Comparison of ENCODE assay signal across 17 cellular contexts in genomic region chr17:35099929-35100328, GRCh38. TPM values are rescaled to one million over a fixed set of nuclear protein-coding genes. Genes with fewer than 3 reads are reported as not detected.
DNase-seq lines count a peak whose midpoint lies in the region; ATAC-seq and TF ChIP-seq lines count a peak whose summit lies in the region.
"Had no signal": no experiment of that assay in that cellular context is flagged by ENCODE, and none has a peak within 500 bp of the region (broad histone marks: within the 10 kb centered on the region; RNA-seq: fewer than 3 reads in every experiment).

No MANE protein-coding gene starts in this region.

- peaks cover 56% of the 10 kb centered on the region for H3K36me3 ChIP-seq in endodermal cell (ENCODE audit: control insufficient read depth, insufficient read depth, low read length)
- H3K36me3 ChIP-seq in gastrocnemius medialis = peaks cover 0 to 32% of the 10 kb centered on the region in 2 donors

- TF ChIP-seq CTCF in endodermal cell (conservative IDR thresholded peaks at IDR 0.05) = no peak
- no peak for TF ChIP-seq CTCF in gastrocnemius medialis (IDR thresholded peaks at IDR 0.05 in 4 of 5, conservative IDR thresholded peaks at IDR 0.05 in 1 of 5)

- H3K36me3 Mint-ChIP-seq in endodermal cell (ENCODE audit: low read depth) = peaks cover 46% of the 10 kb centered on the region

- WGBS in endodermal cell (ENCODE audit: insufficient coverage in 1 of 2, insufficient read length in 1 of 2), 2 experiments = 93 to 95% methylated on average over 3 of the region's 3 CpGs

- peak overlapping the region; percentile 40 for H3K27ac Mint-ChIP-seq in endodermal cell

- in situ Hi-C loops in gastrocnemius medialis (cut with MboI; ENCODE audit: low sequenced_read_pairs in 4 of 4) = loop anchor here in 3 of 4 donors (10.0 to 25.0 kb wide), 5 partner anchors 95 to 563 kb away; partner anchors contain the start of gene LIG3 (in 1 of the 3)

- H3K27me3 ChIP-seq in endodermal cell (ENCODE audit: control insufficient read depth, insufficient read depth, low read length, poor library complexity, severe bottlenecking) (no peaks in the 10 kb centered on the region), gastrocnemius medialis (no peaks in the 10 kb centered on the region)
- H3K27me3 ChIP-seq: SJSA1 had no signal

- H3K9me3 ChIP-seq in endodermal cell (ENCODE audit: control insufficient read depth, low read length) = no peaks in the 10 kb centered on the region
- no peaks in the 10 kb centered on the region for H3K9me3 ChIP-seq in gastrocnemius medialis
- H3K9me3 ChIP-seq: SJSA1 had no signal

- H3K9me3 Mint-ChIP-seq in endodermal cell = no peaks in the 10 kb centered on the region
- H3K9me3 Mint-ChIP-seq: CD4-positive, CD25-positive, alpha-beta regulatory T cell had no signal

- H3K27ac ChIP-seq in endodermal cell (ENCODE audit: low read depth, low read length) = no peak overlapping the region
- H3K27ac ChIP-seq in gastrocnemius medialis = no peak overlapping the region
- H3K27ac ChIP-seq: SJSA1 had no signal

- TF ChIP-seq POLR2A in gastrocnemius medialis (IDR thresholded peaks at IDR 0.05) = no peak

- intact Hi-C loops in gastrocnemius medialis (cut with DNase I; ENCODE audit: low total_unique reads) = no loop called here

- DNase-seq in COR-L47 (lab: John Stamatoyannopoulos, UW) = peak; percentile 50
- peak in 2 of 3 experiments; percentile 66 to 91 for DNase-seq in NCI-H1417 (lab: John Stamatoyannopoulos, UW)
- peak; percentile 46 for DNase-seq in NCI-H2227 treated with DMSO at 0.1 percent for 48 hours (lab: John Stamatoyannopoulos, UW)
- DNase-seq in endodermal cell = no peak
- no peak for DNase-seq in DMS53 treated with DMSO at 0.1 percent for 48 hours (lab: John Stamatoyannopoulos, UW; ENCODE audit: unreplicated experiment)
- DNase-seq in gastrocnemius medialis = no peak
- DNase-seq: CD4-positive, CD25-positive, alpha-beta regulatory T cell; NCI-H1436 treated with DMSO at 0.1 percent for 48 hours; NCI-H2029 treated with DMSO at 0.1 percent for 48 hours; T-helper 1 cell had no signal

- H3K4me1 ChIP-seq in endodermal cell (ENCODE audit: control insufficient read depth, insufficient read depth, low read length) (no peaks in the 10 kb centered on the region), gastrocnemius medialis (no peaks in the 10 kb centered on the region)
- H3K4me1 ChIP-seq: SJSA1 had no signal

- H3K4me3 ChIP-seq in endodermal cell (ENCODE audit: low read length) = no peak overlapping the region
- no peak overlapping the region for H3K4me3 ChIP-seq in gastrocnemius medialis
- H3K4me3 ChIP-seq: SJSA1 had no signal

- H3K27me3 Mint-ChIP-seq in endodermal cell (ENCODE audit: insufficient read depth) = no peaks in the 10 kb centered on the region
- H3K27me3 Mint-ChIP-seq: CD4-positive, CD25-positive, alpha-beta regulatory T cell had no signal

- no peak overlapping the region for H3K9ac ChIP-seq in endodermal cell (ENCODE audit: extremely low read depth, low read length, poor library complexity, severe bottlenecking)

- ATAC-seq in HG02884 (IDR thresholded peaks at IDR 0.05; ENCODE audit: unreplicated experiment) (no peak), gastrocnemius medialis (no peak)
- ATAC-seq: Right ventricle myocardium inferior had no signal

- no peak overlapping the region for H3K4me3 Mint-ChIP-seq in endodermal cell
- H3K4me3 Mint-ChIP-seq: CD4-positive, CD25-positive, alpha-beta regulatory T cell had no signal

- no peaks in the 10 kb centered on the region for H3K4me1 Mint-ChIP-seq in endodermal cell

RNA-seq across cellular contexts. Expression of gene RAD51D, which starts 19.7 kb away (rescaled TPM):
- total RNA-seq in endodermal cell (10 to 100 TPM; 24.8 to 26.0 TPM), gastrocnemius medialis (1 to 10 TPM; 2.5 to 5.2 (median 2.8) TPM)
- polyA plus RNA-seq in endodermal cell (2013, experiment 1 of 2) = 9.2 TPM
- polyA plus RNA-seq in endodermal cell (2013, experiment 2 of 2) = 9.5 TPM

RNA-seq across cellular contexts. Expression of gene FNDC8, which starts 21.5 kb away (rescaled TPM):
- total RNA-seq in endodermal cell = not detected
- not detected for polyA plus RNA-seq in endodermal cell (2013, experiment 1 of 2)
- not detected for polyA plus RNA-seq in endodermal cell (2013, experiment 2 of 2)
- not detected for total RNA-seq in gastrocnemius medialis
- total RNA-seq: CD4-positive, CD25-positive, alpha-beta regulatory T cell; G401; MCF 10A; NCI-H460; Right ventricle myocardium inferior; SJSA1 had no signal
- polyA plus RNA-seq: BJ; CD4-positive, CD25-positive, alpha-beta regulatory T cell had no signal

RNA-seq across cellular contexts. Expression of gene RFFL, which starts 36.4 kb away (rescaled TPM):
- total RNA-seq in endodermal cell = 10 to 100 TPM; 33.8 to 56.6 TPM
- polyA plus RNA-seq in endodermal cell (2013, experiment 1 of 2) = 15.5 TPM
- polyA plus RNA-seq in endodermal cell (2013, experiment 2 of 2) = 18.5 TPM
- total RNA-seq in gastrocnemius medialis = 10 to 100 TPM; 17.4 to 65.7 (median 35.0) TPM

RNA-seq across cellular contexts. Expression of gene NLE1, which starts 42.2 kb away (rescaled TPM):
- 10 to 100 TPM; 20.7 to 26.9 TPM for total RNA-seq in endodermal cell
- polyA plus RNA-seq in endodermal cell (2013, experiment 1 of 2) = 18.1 TPM
- polyA plus RNA-seq in endodermal cell (2013, experiment 2 of 2) = 15.7 TPM
- total RNA-seq in gastrocnemius medialis = 10 to 100 TPM in 3 of 4 donors, 1 to 10 TPM in 1; 9.9 to 19.3 (median 11.5) TPM

RNA-seq across cellular contexts. Expression of gene UNC45B, which starts 47.7 kb away (rescaled TPM):
- total RNA-seq in endodermal cell (not detected), gastrocnemius medialis (100 to 1,000 TPM in 3 of 4 donors, 10 to 100 TPM in 1; 73.7 to 150 (median 105) TPM)
- not detected for polyA plus RNA-seq in endodermal cell (2013, experiment 1 of 2)
- not detected for polyA plus RNA-seq in endodermal cell (2013, experiment 2 of 2)
- total RNA-seq: G401, MCF 10A, SJSA1 had no signal
- polyA plus RNA-seq: BJ had no signal

Comparison
In these comparisons a context has a peak if more than half of its experiments do, and no peak if none do; other contexts are left out.
1. DNase-seq: peak in COR-L47 (single experiment), NCI-H1417 (2 of 3) and NCI-H2227 treated with DMSO at 0.1 percent for 48 hours (single experiment); none in endodermal cell (single experiment), DMS53 treated with DMSO at 0.1 percent for 48 hours (single experiment) and gastrocnemius medialis (0 of 2).
2. RNA of gene RAD51D, which starts 19.7 kb away (total RNA-seq): 24.8 to 26.0 TPM in endodermal cell; 2.5 to 5.2 TPM in gastrocnemius medialis; every median in the first group is over 4 times any median in the second.